7 cellular contexts compared by ENCODE assay signal in the genomic region with DNA sequence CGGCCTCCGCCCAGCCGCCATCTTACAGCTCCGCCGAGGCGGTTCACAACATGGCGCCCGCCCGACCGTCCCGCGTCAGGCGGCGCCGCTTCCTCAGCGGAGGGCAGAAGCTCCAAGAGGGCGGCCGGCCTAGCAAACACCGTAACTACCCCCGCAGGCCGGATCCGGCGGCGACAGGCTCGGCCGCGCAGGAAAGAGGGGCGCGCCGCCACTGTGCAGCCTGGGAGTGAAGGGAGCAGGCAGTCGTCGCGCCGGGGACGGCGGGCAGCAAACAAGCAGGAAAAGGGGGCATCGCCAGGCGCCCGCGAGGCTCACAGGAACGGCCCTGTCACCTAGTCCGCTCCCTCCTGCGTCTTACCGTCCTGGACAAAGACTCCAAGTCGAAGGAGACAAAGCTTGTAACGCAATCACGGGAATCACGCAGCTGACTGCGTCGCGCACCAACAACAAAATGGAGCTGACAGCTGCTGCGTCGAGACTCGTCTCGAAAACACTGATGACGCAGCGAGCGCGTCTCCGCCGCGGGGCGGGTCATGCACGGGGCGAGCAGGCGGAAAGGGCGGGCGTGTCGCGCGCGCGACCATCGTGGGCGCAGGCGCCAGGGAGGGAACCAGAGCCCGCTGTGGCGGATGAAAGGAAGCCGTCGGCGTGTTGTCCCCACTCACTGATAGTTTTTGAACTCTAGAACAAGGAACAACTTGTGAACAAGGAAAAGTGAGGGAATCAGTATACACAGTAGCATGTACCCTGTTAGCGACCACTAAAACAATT. TPM values are rescaled to one million over a fixed set of nuclear protein-coding genes. Genes with fewer than 3 reads are reported as not detected.
DNase-seq lines count a peak whose midpoint lies in the region; ATAC-seq and TF ChIP-seq lines count a peak whose summit lies in the region.

A gene (minus strand): TSS at position 453 of the 771 bp plus-strand sequence. CDS start 2,796 bp downstream, outside the sequence.

- H3K27me3 ChIP-seq in hepatocyte = no peaks in the 10 kb centered on the region

- DNase-seq in NCI-H2081 treated with DMSO at 0.1 percent for 48 hours (lab: John Stamatoyannopoulos, UW) (peak; percentile 71), T1000 (lab: John Stamatoyannopoulos, UW) (peak; percentile 85), astrocyte of the hippocampus (ENCODE audit: low read depth, low spot score) (peak; percentile 98), hepatocyte (ENCODE audit: low spot score) (peak; percentile 96), retina (peak; percentile 98)

- peaks cover 7% of the 10 kb centered on the region for H3K4me1 ChIP-seq in hepatocyte (ENCODE audit: insufficient read depth)

- WGBS in hepatocyte (ENCODE audit: low lambda C conversion rate, missing lambda C conversion rate) = under 1% methylated on average over 82 of the region's 82 CpGs

- peak within 1 kb of the TSS; percentile 100 for H3K27ac ChIP-seq in hepatocyte

- H2AFZ ChIP-seq in hepatocyte = peak within 1 kb of the TSS; percentile 79

- no peaks in the 10 kb centered on the region for H3K9me2 ChIP-seq in hepatocyte (replicated peaks; ENCODE audit: insufficient read depth)

- peaks cover 42% of the 10 kb centered on the region for H4K20me1 ChIP-seq in hepatocyte (ENCODE audit: insufficient read depth, poor library complexity, severe bottlenecking)

- H3K4me3 ChIP-seq in hepatocyte = peak within 1 kb of the TSS; percentile 83

- no peak for TF ChIP-seq CTCF in hepatocyte (IDR thresholded peaks at IDR 0.05; ENCODE audit: poor library complexity)

- H3K9me3 ChIP-seq in hepatocyte (ENCODE audit: low read depth) = no peaks in the 10 kb centered on the region

- H3K79me2 ChIP-seq in hepatocyte = peaks cover 49% of the 10 kb centered on the region

- ATAC-seq in GM18519 (IDR thresholded peaks at IDR 0.05; ENCODE audit: low FRiP score, unreplicated experiment) (peak; percentile 70), HG03045 (IDR thresholded peaks at IDR 0.05; ENCODE audit: unreplicated experiment) (peak; percentile 81)

- peaks cover 3% of the 10 kb centered on the region for H3K36me3 ChIP-seq in hepatocyte (replicated peaks; ENCODE audit: insufficient read depth, low read depth)

- peak within 1 kb of the TSS; percentile 90 for H3K4me2 ChIP-seq in hepatocyte

RNA-seq across cellular contexts. Expression of the gene that starts here (rescaled TPM):
- total RNA-seq in hepatocyte = 82.2 and 98.4 TPM in 2 replicates
- 51.0 and 61.6 TPM in 2 replicates for polyA plus RNA-seq in hepatocyte

Comparison
In these comparisons a context has a peak if more than half of its experiments do, and no peak if none do; other contexts are left out.
1. Peak in every context shown above with its lines: DNase-seq, ATAC-seq, H3K4me3 ChIP-seq and H3K27ac ChIP-seq.